Comparison of ENCODE assay signal across 8 cellular contexts in the genomic region with DNA sequence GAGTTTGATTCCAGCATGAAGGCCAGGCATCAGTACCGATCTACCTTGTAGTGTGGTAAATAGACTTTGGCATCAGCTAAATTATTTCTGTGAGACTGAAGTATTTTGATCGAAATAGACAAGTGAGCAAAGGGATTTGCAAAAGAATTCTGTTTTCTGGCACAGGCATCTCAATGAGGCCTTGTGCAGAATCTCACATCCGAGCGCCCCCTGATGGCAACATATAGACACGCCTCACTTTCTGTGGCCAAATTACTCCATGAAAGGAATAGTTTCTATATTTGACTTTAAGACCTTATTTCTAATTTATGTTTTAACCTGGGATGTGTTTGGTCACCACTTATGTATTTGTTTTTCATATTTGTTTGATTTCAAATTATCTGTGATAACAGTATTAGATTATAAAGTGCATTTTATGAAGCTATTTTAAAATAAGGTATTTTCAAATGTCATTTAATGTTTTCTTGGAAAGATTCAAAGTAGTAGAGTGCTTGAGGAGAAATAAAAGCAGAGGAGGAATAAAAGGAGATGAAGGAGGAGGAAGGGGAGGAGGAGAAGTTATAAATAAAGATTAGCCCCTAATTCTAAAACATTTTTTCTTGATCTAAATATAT.
DNase-seq lines count a peak whose midpoint lies in the region; ATAC-seq lines count a peak whose summit lies in the region.

No MANE protein-coding gene starts in this region.

- no peaks in the 10 kb centered on the region for H3K27me3 Mint-ChIP-seq in activated naive CD4-positive, alpha-beta T cell treated with anti-CD3 and anti-CD28 coated beads for 36 hours (ENCODE audit: low read depth)
- H3K27me3 Mint-ChIP-seq in activated T-helper 17 cell treated with anti-CD3 and anti-CD28 coated beads, Interleukin-2, amount 50 U/mL, for 72 hours = peaks cover 3% of the 10 kb centered on the region

- H3K4me1 Mint-ChIP-seq in activated naive CD4-positive, alpha-beta T cell treated with anti-CD3 and anti-CD28 coated beads for 36 hours (ENCODE audit: low read depth) = no peaks in the 10 kb centered on the region
- H3K4me1 Mint-ChIP-seq in activated T-helper 17 cell treated with anti-CD3 and anti-CD28 coated beads, Interleukin-2, amount 50 U/mL, for 72 hours = no peaks in the 10 kb centered on the region

- H3K27ac Mint-ChIP-seq in activated naive CD4-positive, alpha-beta T cell treated with anti-CD3 and anti-CD28 coated beads for 36 hours = no peak overlapping the region
- no peak overlapping the region for H3K27ac Mint-ChIP-seq in activated T-helper 17 cell treated with anti-CD3 and anti-CD28 coated beads, Interleukin-2, amount 50 U/mL, for 72 hours

- H3K36me3 Mint-ChIP-seq in activated naive CD4-positive, alpha-beta T cell treated with anti-CD3 and anti-CD28 coated beads for 36 hours (ENCODE audit: low read depth) = no peaks in the 10 kb centered on the region
- no peaks in the 10 kb centered on the region for H3K36me3 Mint-ChIP-seq in activated T-helper 17 cell treated with anti-CD3 and anti-CD28 coated beads, Interleukin-2, amount 50 U/mL, for 72 hours (ENCODE audit: low read depth)

- DNase-seq in activated naive CD4-positive, alpha-beta T cell treated with anti-CD3 and anti-CD28 coated beads for 36 hours = peak; percentile 15
- no peak for DNase-seq in activated naive CD4-positive, alpha-beta T cell (lab: John Stamatoyannopoulos, UW)
- DNase-seq in M059J (ENCODE audit: low read depth) (peak; percentile 14), amygdala (lab: John Stamatoyannopoulos, UW) (peak in 43 of 56 donors; percentile 1 to 82 (median 31)), left lobe of liver (ENCODE audit: low spot score) (no peak)

- H3K4me3 Mint-ChIP-seq in activated naive CD4-positive, alpha-beta T cell treated with anti-CD3 and anti-CD28 coated beads for 36 hours = no peak overlapping the region
- H3K4me3 Mint-ChIP-seq in activated T-helper 17 cell treated with anti-CD3 and anti-CD28 coated beads, Interleukin-2, amount 50 U/mL, for 72 hours = no peak overlapping the region

- ATAC-seq in left lobe of liver (peak; percentile 45), HG02759 (IDR thresholded peaks at IDR 0.05; ENCODE audit: unreplicated experiment) (no peak), GM21360 (IDR thresholded peaks at IDR 0.05; ENCODE audit: unreplicated experiment) (no peak)
- no peak for ATAC-seq in activated T-helper 17 cell treated with anti-CD3 and anti-CD28 coated beads, Interleukin-2, amount 50 U/mL, for 72 hours (replicated peaks)

- CTCF ChIA-PET in activated naive CD4-positive, alpha-beta T cell treated with anti-CD3 and anti-CD28 coated beads for 36 hours (lab: Charles Lee) = interaction anchor here (0.6 kb wide), 2 partner anchors 67 to 1125 kb away, joined by 3 to 6 read pairs; no protein-coding TSS in a partner anchor

- H3K9me3 Mint-ChIP-seq in activated naive CD4-positive, alpha-beta T cell treated with anti-CD3 and anti-CD28 coated beads for 36 hours = no peaks in the 10 kb centered on the region
- no peaks in the 10 kb centered on the region for H3K9me3 Mint-ChIP-seq in activated T-helper 17 cell treated with anti-CD3 and anti-CD28 coated beads, Interleukin-2, amount 50 U/mL, for 72 hours

- intact Hi-C loops in activated naive CD4-positive, alpha-beta T cell treated with anti-CD3 and anti-CD28 coated beads for 36 hours (cut with micrococcal nuclease) = no loop called here

Comparison
In these comparisons a context has a peak if more than half of its experiments do, and no peak if none do; other contexts are left out.
1. DNase-seq: peak in activated naive CD4-positive, alpha-beta T cell treated with anti-CD3 and anti-CD28 coated beads for 36 hours (single experiment), M059J (single experiment) and amygdala (43 of 56); none in activated naive CD4-positive, alpha-beta T cell (0 of 4) and left lobe of liver (single experiment).